ENCODE assay signal across 1 cellular context in genomic region chr6:32700391-32701040, GRCh38.
TF ChIP-seq lines count a peak whose summit lies in the region.

No MANE protein-coding gene starts in this region.

TF ChIP-seq in H1, 55 proteins besides CTCF, POLR2A, EP300 and RAD21:
- TF ChIP-seq ATF2 (IDR thresholded peaks at IDR 0.05; ENCODE audit: low read length) (no peak), TEAD4 (IDR thresholded peaks at IDR 0.05; ENCODE audit: low read depth, low read length) (no peak), TAF1 (IDR thresholded peaks at IDR 0.05; ENCODE audit: low read depth, low read length) (no peak), HDAC6 (IDR thresholded peaks at IDR 0.05; ENCODE audit: low read depth, low read length) (no peak), RNF2 (IDR thresholded peaks at IDR 0.05; ENCODE audit: borderline replicate concordance, low read depth, low read length, missing control alignments, poor library complexity, severe bottlenecking) (no peak), RXRA (IDR thresholded peaks at IDR 0.05; ENCODE audit: insufficient read depth, low read depth, low read length) (no peak), TCF12 (IDR thresholded peaks at IDR 0.05; ENCODE audit: low read depth, low read length) (no peak), POLR2AphosphoS5 (IDR thresholded peaks at IDR 0.05; ENCODE audit: low read depth, low read length) (no peak), SP1 (IDR thresholded peaks at IDR 0.05; ENCODE audit: low read depth, low read length) (no peak), CEBPB (IDR thresholded peaks at IDR 0.05; ENCODE audit: low read depth, low read length) (peak; percentile 34; the same call in 1 of the 2 replicates), FOSL1 (IDR thresholded peaks at IDR 0.05; ENCODE audit: insufficient read depth, low read depth, low read length) (no peak), BRCA1 (IDR thresholded peaks at IDR 0.05; ENCODE audit: low read depth, low read length) (no peak), RFX5 (IDR thresholded peaks at IDR 0.05; ENCODE audit: borderline replicate concordance, low read depth, low read length) (peak; percentile 14; the same call in 1 of the 2 replicates), KDM4A (IDR thresholded peaks at IDR 0.05; ENCODE audit: low read depth, low read length, severe bottlenecking) (no peak), NANOG (IDR thresholded peaks at IDR 0.05; ENCODE audit: insufficient read depth, low read depth, low read length, poor library complexity, severe bottlenecking) (no peak), MAX (IDR thresholded peaks at IDR 0.05) (peak; percentile 49; the same call in 1 of the 2 replicates), GTF2F1 (IDR thresholded peaks at IDR 0.05; ENCODE audit: borderline replicate concordance, low read depth, low read length) (no peak), ZNF274 (IDR thresholded peaks at IDR 0.05; ENCODE audit: borderline replicate concordance, extremely low read depth, low read length) (no peak), KDM5A (IDR thresholded peaks at IDR 0.05; ENCODE audit: low read length) (no peak), SIRT6 (IDR thresholded peaks at IDR 0.05; ENCODE audit: low read length) (no peak), CHD2 (IDR thresholded peaks at IDR 0.05; ENCODE audit: low read length) (no peak)
